ENCODE assay signal across 10 cellular contexts in the genomic region with DNA sequence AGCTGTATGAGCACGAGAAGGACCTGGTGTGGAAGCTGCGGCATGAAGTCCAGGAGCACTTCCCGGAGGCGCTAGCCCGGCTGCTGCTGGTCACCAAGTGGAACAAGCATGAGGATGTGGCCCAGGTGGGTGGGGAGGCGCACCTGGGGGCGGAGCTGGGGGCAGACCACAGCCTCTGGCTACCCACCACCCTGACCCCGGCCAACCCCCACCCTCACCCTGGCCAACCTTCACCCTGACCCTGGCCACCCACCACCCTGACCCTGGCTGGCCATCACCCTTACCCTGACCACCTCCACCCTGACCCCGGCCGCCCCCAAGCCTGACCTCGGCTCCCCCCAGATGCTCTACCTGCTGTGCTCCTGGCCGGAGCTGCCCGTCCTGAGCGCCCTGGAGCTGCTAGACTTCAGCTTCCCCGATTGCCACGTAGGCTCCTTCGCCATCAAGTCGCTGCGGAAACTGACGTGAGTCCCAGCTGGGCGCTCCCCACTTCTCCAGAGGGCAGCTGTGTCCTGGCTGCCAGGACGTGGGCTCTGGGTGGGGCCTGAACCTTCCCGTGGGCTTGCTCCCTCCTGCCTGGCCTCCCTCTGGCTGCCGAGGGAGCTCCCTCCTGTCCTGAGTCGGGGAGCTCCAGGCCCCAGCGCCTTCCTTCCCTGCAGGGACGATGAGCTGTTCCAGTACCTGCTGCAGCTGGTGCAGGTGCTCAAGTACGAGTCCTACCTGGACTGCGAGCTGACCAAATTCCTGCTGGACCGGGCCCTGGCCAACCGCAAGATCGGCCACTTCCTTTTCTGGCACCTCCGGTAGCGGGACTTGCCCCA.
A peak's percentile ranks its signal among the peaks of the same experiment; 100 is the strongest.
DNase-seq lines count a peak whose midpoint lies in the region; ATAC-seq, FAIRE-seq and TF ChIP-seq lines count a peak whose summit lies in the region.
"Had no signal": no experiment of that assay in that cellular context is flagged by ENCODE, and none has a peak within 500 bp of the region (broad histone marks: within the 10 kb centered on the region; RNA-seq: fewer than 3 reads in every experiment).

No MANE protein-coding gene starts in this region.

- no peak overlapping the region for H2AFZ ChIP-seq in keratinocyte (ENCODE audit: control insufficient read depth, low read length)

- no peaks in the 10 kb centered on the region for H3K27me3 ChIP-seq in BLaER1
- no peaks in the 10 kb centered on the region for H3K27me3 ChIP-seq in keratinocyte (ENCODE audit: control insufficient read depth, extremely low read depth, insufficient read depth, low read length)
- no peaks in the 10 kb centered on the region for H3K27me3 ChIP-seq in small intestine (ENCODE audit: control insufficient read depth in 2 of 2, insufficient read depth in 2 of 2, low read length in 2 of 2)
- H3K27me3 ChIP-seq: adrenal gland had no signal

- dilution Hi-C loops in keratinocyte (cut with MboI; ENCODE audit: extremely low pct_ligation_motif_present, low sequenced_read_pairs) = no loop called here

- no peak for TF ChIP-seq POLR2A in H54 (IDR thresholded peaks at IDR 0.05; ENCODE audit: low read depth, low read length)

- no peak for ATAC-seq in GM21723 (IDR thresholded peaks at IDR 0.05; ENCODE audit: unreplicated experiment)

- H3K36me3 ChIP-seq in BLaER1 (peaks cover 91% of the 10 kb centered on the region), keratinocyte (ENCODE audit: control insufficient read depth in 2 of 2, extremely low read depth in 1 of 2, insufficient read depth in 2 of 2, low read length in 2 of 2) (peaks cover 24 to 26% of the 10 kb centered on the region in 2 experiments), small intestine (ENCODE audit: control insufficient read depth in 2 of 2, insufficient read depth in 2 of 2, low read length in 2 of 2) (no peaks in the 10 kb centered on the region)

- no peaks in the 10 kb centered on the region for H3K79me2 ChIP-seq in keratinocyte (ENCODE audit: control insufficient read depth, insufficient read depth, low read length)

- no peaks in the 10 kb centered on the region for H3K27me3 Mint-ChIP-seq in activated CD4-positive, alpha-beta memory T cell treated with anti-CD3 and anti-CD28 coated beads for 36 hours

- POLR2A ChIA-PET in activated CD4-positive, alpha-beta memory T cell treated with anti-CD3 and anti-CD28 coated beads for 36 hours (lab: Charles Lee) = interaction anchor here (1.4 kb wide), 1 partner anchor 92 kb away, joined by 5 read pairs; no protein-coding TSS in a partner anchor

- H3K27ac ChIP-seq in BLaER1 (peak overlapping the region; percentile 51; the same call in 1 of the 2 replicates), keratinocyte (ENCODE audit: control insufficient read depth, insufficient read depth, low read length) (peak overlapping the region; percentile 26), small intestine (ENCODE audit: low read depth in 1 of 2, low read length in 1 of 2) (no peak overlapping the region)
- H3K27ac ChIP-seq: adrenal gland had no signal

- DNase-seq in DMS53 (lab: John Stamatoyannopoulos, UW) (peak; percentile 88), keratinocyte (ENCODE audit: low read depth, low spot score) (no peak), NCI-H526 (lab: John Stamatoyannopoulos, UW) (no peak), H54 (ENCODE audit: insufficient read length, low spot score) (no peak), small intestine (no peak)
- no peak for DNase-seq in activated CD4-positive, alpha-beta memory T cell treated with anti-CD3 and anti-CD28 coated beads for 36 hours
- DNase-seq: DMS153 had no signal

- peaks cover 6% of the 10 kb centered on the region for H3K9me3 Mint-ChIP-seq in activated CD4-positive, alpha-beta memory T cell treated with anti-CD3 and anti-CD28 coated beads for 36 hours

- no peaks in the 10 kb centered on the region for H3K9me1 ChIP-seq in keratinocyte (ENCODE audit: control insufficient read depth, extremely low read depth, insufficient read depth, low read length)

- H3K9ac ChIP-seq in BLaER1 (no peak overlapping the region), keratinocyte (ENCODE audit: control insufficient read depth, extremely low read depth, insufficient read depth, low read length) (no peak overlapping the region)

- H4K20me1 ChIP-seq in BLaER1 (peaks cover 58% of the 10 kb centered on the region), keratinocyte (ENCODE audit: control insufficient read depth, extremely low read depth, insufficient read depth, low read length) (no peaks in the 10 kb centered on the region)

- no peak overlapping the region for H3K4me2 ChIP-seq in BLaER1
- H3K4me2 ChIP-seq in keratinocyte (ENCODE audit: control insufficient read depth, extremely low read depth, insufficient read depth, low read depth, low read length) = peak overlapping the region; percentile 27

- FAIRE-seq in keratinocyte (lab: Jason Lieb, UNC) (no peak), H54 (lab: Jason Lieb, UNC) (no peak), small intestine (lab: Jason Lieb, UNC) (no peak)

- 87 to 90% (median 87%) methylated on average over 30 to 34 of the region's 34 CpGs for WGBS in small intestine, 3 donors

- intact Hi-C loops in activated CD4-positive, alpha-beta memory T cell treated with anti-CD3 and anti-CD28 coated beads for 36 hours (cut with micrococcal nuclease) = no loop called here

- no peak for TF ChIP-seq CTCF in keratinocyte (optimal IDR thresholded peaks at IDR 0.05 in 1 of 3, IDR thresholded peaks at IDR 0.05 in 1 of 3, conservative IDR thresholded peaks at IDR 0.05 in 1 of 3; ENCODE audit: extremely low read depth in 1 of 3, insufficient read depth in 2 of 3, low read length in 3 of 3)

- peaks cover 17% of the 10 kb centered on the region for H3K9me3 ChIP-seq in BLaER1
- H3K9me3 ChIP-seq in keratinocyte (ENCODE audit: control insufficient read depth, low read depth, low read length) = no peaks in the 10 kb centered on the region
- no peaks in the 10 kb centered on the region for H3K9me3 ChIP-seq in small intestine (ENCODE audit: control insufficient read depth, low read depth)
- H3K9me3 ChIP-seq: adrenal gland had no signal

- H3K27ac Mint-ChIP-seq in activated CD4-positive, alpha-beta memory T cell treated with anti-CD3 and anti-CD28 coated beads for 36 hours = peak overlapping the region; percentile 60

- H3K4me3 ChIP-seq in BLaER1 = no peak overlapping the region
- no peak overlapping the region for H3K4me3 ChIP-seq in keratinocyte (ENCODE audit: control insufficient read depth in 2 of 3, extremely low read depth in 1 of 3, insufficient read depth in 2 of 3, low read depth in 1 of 3, low read length in 3 of 3)
- H3K4me3 ChIP-seq in small intestine (ENCODE audit: low read depth in 1 of 2, low read length in 2 of 2) = no peak overlapping the region
- H3K4me3 ChIP-seq: adrenal gland had no signal

- peaks cover 82% of the 10 kb centered on the region for H3K4me1 ChIP-seq in BLaER1
- peaks cover 23% of the 10 kb centered on the region for H3K4me1 ChIP-seq in keratinocyte (ENCODE audit: control insufficient read depth, extremely low read depth, insufficient read depth, low read length)
- H3K4me1 ChIP-seq in small intestine (ENCODE audit: control insufficient read depth in 2 of 2, insufficient read depth in 1 of 2, low read depth in 1 of 2, low read length in 1 of 2) = no peaks in the 10 kb centered on the region

- H3K4me1 Mint-ChIP-seq in activated CD4-positive, alpha-beta memory T cell treated with anti-CD3 and anti-CD28 coated beads for 36 hours (ENCODE audit: low read depth) = peaks cover 48% of the 10 kb centered on the region

- CTCF ChIA-PET in activated CD4-positive, alpha-beta memory T cell treated with anti-CD3 and anti-CD28 coated beads for 36 hours (lab: Charles Lee) = interaction anchor here (0.7 to 7.8 kb wide), 26 partner anchors 8 to 765 kb away, joined by 3 to 74 read pairs (median 5); a partner anchor contains a TSS

- H3K36me3 Mint-ChIP-seq in activated CD4-positive, alpha-beta memory T cell treated with anti-CD3 and anti-CD28 coated beads for 36 hours = peaks cover 72% of the 10 kb centered on the region

- H3K4me3 Mint-ChIP-seq in activated CD4-positive, alpha-beta memory T cell treated with anti-CD3 and anti-CD28 coated beads for 36 hours = no peak overlapping the region

Comparison
In these comparisons a context has a peak if more than half of its experiments do, and no peak if none do; other contexts are left out.
1. H3K27ac ChIP-seq: peak in BLaER1 (single experiment) and keratinocyte (single experiment); none in small intestine (0 of 2).